ENCODE assay signal across 8 cellular contexts in genomic region chr12:57897296-57897974, GRCh38. TPM values are rescaled to one million over a fixed set of nuclear protein-coding genes. Genes with fewer than 3 reads are reported as not detected.
A peak's percentile ranks its signal among the peaks of the same experiment; 100 is the strongest.
DNase-seq lines count a peak whose midpoint lies in the region; ATAC-seq, FAIRE-seq and TF ChIP-seq lines count a peak whose summit lies in the region.

No MANE protein-coding gene starts in this region.

- H3K9ac ChIP-seq in H1 (replicated peaks in 1 of 4; ENCODE audit: extremely low read depth in 1 of 4, low read depth in 3 of 4, low read length in 3 of 4) = no peak overlapping the region

- H3K79me1 ChIP-seq in H1 (ENCODE audit: low read depth, low read length) = no peaks in the 10 kb centered on the region

- H2AFZ ChIP-seq in H1 (ENCODE audit: low read length) = peak overlapping the region; percentile 66; the same call in 1 of the 2 replicates

- POLR2A ChIA-PET in H1 (lab: Charles Lee; ENCODE audit: partially characterized antibody) = interaction anchor here (0.9 to 8.6 kb wide), 13 partner anchors 8 to 125 kb away, joined by 3 to 181 read pairs (median 4); partner anchors contain the start of genes AVIL, CTDSP2, EEF1AKMT3 and METTL1

- H3K56ac ChIP-seq in H1 (replicated peaks; ENCODE audit: insufficient read length, low read depth, low read length) = no peak overlapping the region

- WGBS in H1 (ENCODE audit: extremely low coverage in 1 of 2, insufficient coverage in 1 of 2, insufficient read length in 1 of 2, insufficient replicate concordance in 2 of 2, low coverage in 1 of 2, low lambda C conversion rate in 2 of 2, missing lambda C conversion rate in 1 of 2), 2 experiments = 85% methylated on average over 10 of the region's 10 CpGs; no CpG with 5 or more reads in 1 of the 2 experiments
- WGBS in ovary, 3 donors = 53 to 55% (median 54%) methylated on average over 10 of the region's 10 CpGs

- H3K4me2 ChIP-seq in H1 (ENCODE audit: insufficient read depth in 1 of 2, low read depth in 2 of 2, low read length in 2 of 2) = peak overlapping the region; percentile 68 to 75

- peak overlapping the region; percentile 86 for H2BK20ac ChIP-seq in H1 (ENCODE audit: low read length)

- peak overlapping the region; percentile 71 for H3K4me3 Mint-ChIP-seq in Calu3 (ENCODE audit: low read depth, unreplicated experiment)

- H3K27me3 Mint-ChIP-seq in Calu3 (ENCODE audit: unreplicated experiment) = no peaks in the 10 kb centered on the region

- no peak for TF ChIP-seq POLR2A in H1 (IDR thresholded peaks at IDR 0.05; ENCODE audit: control extremely low read depth in 1 of 2, low read depth in 2 of 2, low read length in 2 of 2)
- no peak for TF ChIP-seq POLR2A in ovary (IDR thresholded peaks at IDR 0.05)

- H4K8ac ChIP-seq in H1 (ENCODE audit: extremely low read depth, insufficient read depth, low read length) = no peak overlapping the region

- H3K9me3 ChIP-seq in H1 (ENCODE audit: insufficient read depth in 2 of 2, low read depth in 1 of 2, low read length in 1 of 2) = no peaks in the 10 kb centered on the region
- no peaks in the 10 kb centered on the region for H3K9me3 ChIP-seq in ovary

- H4K20me1 ChIP-seq in H1 (replicated peaks in 1 of 2; ENCODE audit: control insufficient read depth in 1 of 2, insufficient read depth in 2 of 2, low read length in 2 of 2) = no peaks in the 10 kb centered on the region

- H3K4me1 ChIP-seq in H1 (replicated peaks in 1 of 4; ENCODE audit: control insufficient read depth in 3 of 4, insufficient read depth in 4 of 4, low read length in 3 of 4) (peaks cover 12 to 28% (median 19%) of the 10 kb centered on the region in 4 experiments), ovary (ENCODE audit: insufficient read depth) (peaks cover 39% of the 10 kb centered on the region)

- H2BK5ac ChIP-seq in H1 (ENCODE audit: low read depth, low read length) = 0 out of 2 replicates have a peak overlapping the region, but pooled peaks have one; percentile 81

- H3K4me3 ChIP-seq in H1 (ENCODE audit: extremely low read depth in 1 of 4, insufficient read depth in 2 of 4, low read depth in 3 of 4, low read length in 4 of 4) (peak overlapping the region in 2 of 4 experiments; percentile 51 to 64; a peak in 3 of 8 replicates), ovary (peak overlapping the region; percentile 57)

- FAIRE-seq in H1 (lab: Jason Lieb, UNC) = no peak

- H3K23me2 ChIP-seq in H1 (ENCODE audit: low read depth, low read length) = peaks cover 4% of the 10 kb centered on the region; the same call in 1 of the 2 replicates

- peak overlapping the region; percentile 17 for H3K4ac ChIP-seq in H1 (replicated peaks; ENCODE audit: insufficient read length, low read depth, low read length)

- H3K36me3 ChIP-seq in H1 (ENCODE audit: control insufficient read depth in 2 of 4, insufficient read depth in 4 of 4, low read length in 3 of 4) (no peaks in the 10 kb centered on the region), ovary (no peaks in the 10 kb centered on the region)

- peaks cover 36% of the 10 kb centered on the region for H3K4me1 Mint-ChIP-seq in Calu3 (ENCODE audit: low read depth, unreplicated experiment)

- no peak overlapping the region for H4K5ac ChIP-seq in H1 (ENCODE audit: insufficient read length, low read depth, low read length)

- no TSS peak for BruUV-seq in Calu3 (replicated peaks; lab: Mats Ljungman, UMichigan)

- H3K14ac ChIP-seq in H1 (ENCODE audit: insufficient read length) = no peak overlapping the region

- intact Hi-C loops in Calu3 (cut with micrococcal nuclease; ENCODE audit: unreplicated experiment) = no loop called here
- intact Hi-C loops in ovary (cut with DNase I) = loop anchor here (2.0 to 5.0 kb wide), 4 partner anchors 50 to 67 kb away; partner anchors contain the start of gene CTDSP2 (in 1 of the 4)

- TF ChIP-seq EP300 in H1 (IDR thresholded peaks at IDR 0.05; ENCODE audit: borderline replicate concordance in 1 of 2, low read depth in 2 of 2, low read length in 2 of 2) = no peak
- no peak for TF ChIP-seq EP300 in ovary (IDR thresholded peaks at IDR 0.05)

- no peaks in the 10 kb centered on the region for H3K9me3 Mint-ChIP-seq in Calu3 (ENCODE audit: low read depth, unreplicated experiment)

- no peak for TF ChIP-seq CTCF in Calu3 (IDR thresholded peaks at IDR 0.05; ENCODE audit: unreplicated experiment)
- TF ChIP-seq CTCF in H1 (IDR thresholded peaks at IDR 0.05; ENCODE audit: control extremely low read depth in 1 of 3, insufficient read depth in 1 of 3, low read depth in 1 of 3, low read length in 3 of 3) = no peak
- no peak for TF ChIP-seq CTCF in ovary (IDR thresholded peaks at IDR 0.05)

- no peaks in the 10 kb centered on the region for H3K79me2 ChIP-seq in H1 (ENCODE audit: control insufficient read depth in 1 of 2, insufficient read depth in 2 of 2, low read length in 2 of 2)

- H3K23ac ChIP-seq in H1 (ENCODE audit: insufficient read length) = no peak overlapping the region

- H2BK120ac ChIP-seq in H1 (replicated peaks; ENCODE audit: low read depth, low read length) = no peak overlapping the region

- peak overlapping the region; percentile 97 for H2BK15ac ChIP-seq in H1 (ENCODE audit: low read length)

- 0 out of 2 replicates have a peak overlapping the region, but pooled peaks have one; percentile 75 for H2BK12ac ChIP-seq in H1 (ENCODE audit: low read depth, low read length)

- ATAC-seq in GM18873 (IDR thresholded peaks at IDR 0.05; ENCODE audit: low FRiP score, unreplicated experiment) (no peak), esophagus mucosa (no peak), GM19452 (IDR thresholded peaks at IDR 0.05; ENCODE audit: unreplicated experiment) (no peak)

- peaks cover 0 to 10% (median 8%) of the 10 kb centered on the region in 4 experiments; a peak in 4 of 7 replicates for H3K27me3 ChIP-seq in H1 (replicated peaks in 1 of 4; ENCODE audit: control insufficient read depth in 3 of 4, extremely low read depth in 1 of 4, insufficient read depth in 3 of 4, low read length in 3 of 4)
- H3K27me3 ChIP-seq in ovary = no peaks in the 10 kb centered on the region

- H3K18ac ChIP-seq in H1 (ENCODE audit: extremely low read depth, low read length) = peak overlapping the region; percentile 17; the same call in 1 of the 2 replicates

- no peak for DNase-seq in Calu3
- DNase-seq in NCI-H69 (lab: John Stamatoyannopoulos, UW) = peak; percentile 24
- DNase-seq in H1 (ENCODE audit: low read depth in 1 of 2, low spot score in 2 of 2) = no peak
- DNase-seq in ovary = peak in 2 of 5 donors; percentile 31 to 47
- DNase-seq in SW 1271 (lab: John Stamatoyannopoulos, UW) = no peak

- CTCF ChIA-PET in Calu3 (lab: Charles Lee) = interaction anchor here (0.6 to 2.0 kb wide), 10 partner anchors 20 to 138 kb away, joined by 3 to 7 read pairs (median 4); no protein-coding TSS in a partner anchor
- CTCF ChIA-PET in H1 (lab: Charles Lee; ENCODE audit: partially characterized antibody) = interaction anchor here (1.0 to 8.7 kb wide), 17 partner anchors 8 to 137 kb away, joined by 3 to 119 read pairs (median 15); partner anchors contain the start of genes CTDSP2 and TSFM

- H2AK5ac ChIP-seq in H1 (ENCODE audit: low read depth, low read length) = peak overlapping the region; percentile 53; the same call in 1 of the 2 replicates

- no peak overlapping the region for H3K27ac ChIP-seq in H1 (ENCODE audit: low read depth, low read length)
- H3K27ac ChIP-seq in ovary = peak overlapping the region; percentile 86 to 100

- no peak for TF ChIP-seq RAD21 in H1 (IDR thresholded peaks at IDR 0.05 in 1 of 2, conservative IDR thresholded peaks at IDR 0.05 in 1 of 2; ENCODE audit: low read depth in 2 of 2, low read length in 2 of 2)

- no peak overlapping the region for H4K91ac ChIP-seq in H1 (replicated peaks; ENCODE audit: insufficient read length, low read length)

- H3K27ac Mint-ChIP-seq in Calu3 (ENCODE audit: unreplicated experiment) = no peak overlapping the region

- H3K36me3 Mint-ChIP-seq in Calu3 (ENCODE audit: insufficient read depth, unreplicated experiment) = peaks cover 6% of the 10 kb centered on the region

TF ChIP-seq in H1, 55 proteins besides CTCF, POLR2A, EP300 and RAD21:
- no peak for TF ChIP-seq BCL11A (IDR thresholded peaks at IDR 0.05; ENCODE audit: low read depth in 2 of 2, low read length in 2 of 2)
- no peak for TF ChIP-seq TAF1 (IDR thresholded peaks at IDR 0.05; ENCODE audit: low read depth, low read length)
- no peak for TF ChIP-seq JUN (IDR thresholded peaks at IDR 0.05; ENCODE audit: low read depth, low read length)
- no peak for TF ChIP-seq NANOG (IDR thresholded peaks at IDR 0.05; ENCODE audit: insufficient read depth, low read depth, low read length, poor library complexity, severe bottlenecking)
- TF ChIP-seq FOSL1 (IDR thresholded peaks at IDR 0.05; ENCODE audit: insufficient read depth, low read depth, low read length) = no peak
- no peak for TF ChIP-seq SP1 (IDR thresholded peaks at IDR 0.05; ENCODE audit: low read depth, low read length)

RNA-seq across cellular contexts. Expression of gene ATP23, which starts 43.9 kb away (rescaled TPM):
- 10.7 and 12.8 TPM in 2 replicates for total RNA-seq in Calu3 (2022)
- total RNA-seq in H1 (2021; fragmentation: NEBNext Ultra II Directional; extraction: Animal tissue kit (Norgen Biotek cat#: 25700)) = 6.7 and 10.2 TPM in 2 replicates
- 12.1 and 13.5 TPM in 2 replicates for polyA plus RNA-seq in H1 (2011; rRNA removed)
- 10.4 TPM for polyA plus RNA-seq in H1 (2011; cell fraction: cytosol; rRNA removed)
- 4.3 TPM for polyA plus RNA-seq in H1 (2011; cell fraction: nucleus; rRNA removed)
- polyA plus RNA-seq in H1 (2012, experiment 1 of 2) = 4.2 to 8.9 TPM (median 8.2 TPM) in 4 replicates
- 3.5 TPM for polyA plus RNA-seq in H1 (2012, experiment 2 of 2)
- 8.1 TPM for polyA plus RNA-seq in H1 (2013, experiment 1 of 2)
- 6.9 TPM for polyA plus RNA-seq in H1 (2013, experiment 2 of 2)
- polyA minus RNA-seq in H1 (2011; rRNA and poly(A)+ RNA removed) = 5.0 and 8.6 TPM in 2 replicates
- polyA minus RNA-seq in H1 (2011; cell fraction: cytosol; rRNA and poly(A)+ RNA removed) = 4.8 TPM
- 5.3 TPM for polyA minus RNA-seq in H1 (2011; cell fraction: nucleus; rRNA and poly(A)+ RNA removed)
- 1 to 10 TPM; 2.7 to 5.5 (median 5.1) TPM for total RNA-seq in ovary
- polyA plus RNA-seq in ovary = 1 to 10 TPM; 3.6 to 4.0 TPM
- total RNA-seq in esophagus mucosa = 7.6 TPM

RNA-seq across cellular contexts. Expression of gene CTDSP2, which starts 50.9 kb away (rescaled TPM):
- 117 and 119 TPM in 2 replicates for total RNA-seq in Calu3 (2022)
- 91.7 and 93.7 TPM in 2 replicates for total RNA-seq in H1 (2021; fragmentation: NEBNext Ultra II Directional; extraction: Animal tissue kit (Norgen Biotek cat#: 25700))
- polyA plus RNA-seq in H1 (2011; rRNA removed) = 71.3 and 129 TPM in 2 replicates
- polyA plus RNA-seq in H1 (2011; cell fraction: cytosol; rRNA removed) = 115 TPM
- 118 TPM for polyA plus RNA-seq in H1 (2011; cell fraction: nucleus; rRNA removed)
- 72.3 to 87.9 TPM (median 83.7 TPM) in 4 replicates for polyA plus RNA-seq in H1 (2012, experiment 1 of 2)
- 64.0 TPM for polyA plus RNA-seq in H1 (2012, experiment 2 of 2)
- polyA plus RNA-seq in H1 (2013, experiment 1 of 2) = 41.6 TPM
- polyA plus RNA-seq in H1 (2013, experiment 2 of 2) = 42.0 TPM
- 144 and 145 TPM in 2 replicates for polyA minus RNA-seq in H1 (2011; rRNA and poly(A)+ RNA removed)
- polyA minus RNA-seq in H1 (2011; cell fraction: cytosol; rRNA and poly(A)+ RNA removed) = 75.4 TPM
- 79.4 TPM for polyA minus RNA-seq in H1 (2011; cell fraction: nucleus; rRNA and poly(A)+ RNA removed)
- total RNA-seq in ovary = 100 to 1,000 TPM in 6 of 7 donors, 10 to 100 TPM in 1; 73.1 to 212 (median 189) TPM
- polyA plus RNA-seq in ovary = 100 to 1,000 TPM in 1 of 2 donors, 10 to 100 TPM in 1; 94.8 to 165 TPM
- total RNA-seq in esophagus mucosa = 49.8 TPM
